Comparison of ENCODE assay signal across 10 cellular contexts in the genomic region with DNA sequence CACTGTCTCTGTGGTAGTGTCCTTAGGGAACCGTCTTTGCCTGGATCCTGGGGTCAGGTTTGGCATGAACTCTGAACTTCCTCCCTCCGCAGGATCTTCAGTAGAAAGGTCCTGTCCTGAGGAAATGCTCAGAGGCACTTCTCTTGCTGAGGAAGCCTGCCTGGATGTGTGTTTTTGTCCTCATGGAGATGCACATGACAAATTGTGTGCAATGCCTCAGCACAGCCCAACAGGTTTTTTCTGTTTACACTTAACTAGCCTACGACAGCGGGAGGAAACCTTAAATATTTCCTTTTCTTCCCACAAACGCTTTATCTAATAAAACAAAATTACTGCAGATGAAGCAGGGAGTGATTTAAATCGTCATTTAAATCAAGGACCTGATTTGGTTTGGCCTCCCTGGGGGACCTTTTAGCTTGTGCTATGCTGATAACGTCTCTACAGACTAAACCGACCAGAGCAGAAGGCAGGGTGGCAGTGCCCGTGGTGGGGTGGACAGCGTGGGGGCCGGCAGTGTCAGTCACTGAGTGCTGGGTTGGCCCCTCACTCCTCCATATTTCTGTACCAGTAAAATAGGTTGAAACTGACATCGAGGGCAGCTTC. TPM values are rescaled to one million over a fixed set of nuclear protein-coding genes. Genes with fewer than 3 reads are reported as not detected.
DNase-seq lines count a peak whose midpoint lies in the region; TF ChIP-seq lines count a peak whose summit lies in the region.
"Had no signal": no experiment of that assay in that cellular context is flagged by ENCODE, and none has a peak within 500 bp of the region (broad histone marks: within the 10 kb centered on the region; RNA-seq: fewer than 3 reads in every experiment).

No MANE protein-coding gene starts in this region.

- H3K27ac ChIP-seq in VCaP = peak overlapping the region; percentile 100
- peak overlapping the region; percentile 95 for H3K27ac ChIP-seq in cardiac muscle cell

- in situ Hi-C loops in HAP-1 (cut with MboI; ENCODE audit: low sequenced_read_pairs) = loop anchor here (25.0 kb wide), 2 partner anchors 639 to 1014 kb away; a partner anchor contains a TSS

- H3K4me1 ChIP-seq in cardiac muscle cell (ENCODE audit: low read depth) (peaks cover 69% of the 10 kb centered on the region), HAP-1 (peaks cover 20% of the 10 kb centered on the region)

- no peak for TF ChIP-seq CTCF in VCaP (conservative IDR thresholded peaks at IDR 0.05)
- no peak for TF ChIP-seq CTCF in cardiac muscle cell (IDR thresholded peaks at IDR 0.05; ENCODE audit: low read depth, low read length)

- no peaks in the 10 kb centered on the region for H3K36me3 ChIP-seq in cardiac muscle cell
- H3K36me3 ChIP-seq in HAP-1 (replicated peaks) = no peaks in the 10 kb centered on the region

- H3K9me3 ChIP-seq in cardiac muscle cell (ENCODE audit: low read depth) (no peaks in the 10 kb centered on the region), HAP-1 (no peaks in the 10 kb centered on the region)

- H3K4me3 ChIP-seq in cardiac muscle cell = no peak overlapping the region
- H3K4me3 ChIP-seq in HAP-1 = no peak overlapping the region

- DNase-seq in EH (ENCODE audit: low read depth) (peak; percentile 58), cardiac muscle cell (ENCODE audit: low read depth in 1 of 2, low spot score in 1 of 2) (peak in 1 of 2 donors; percentile 60), retina (peak; percentile 49), DMS79 treated with DMSO at 0.1 percent for 48 hours (lab: John Stamatoyannopoulos, UW) (no peak), HAP-1 (ENCODE audit: low spot score in 2 of 2) (no peak), DMS153 treated with DMSO at 0.1 percent for 48 hours (lab: John Stamatoyannopoulos, UW; ENCODE audit: unreplicated experiment) (no peak)
- no peak for DNase-seq in activated CD4-positive, alpha-beta T cell treated with anti-CD3 and anti-CD28 coated beads, Interleukin-2, amount 50 U/mL, for 1 hour
- DNase-seq: SIG-M5; stimulated activated CD4-positive, alpha-beta T cell treated with anti-CD3 and anti-CD28 coated beads, Interleukin-2, amount 100 ng/mL, for 24 hours had no signal

- H3K27me3 ChIP-seq in cardiac muscle cell (no peaks in the 10 kb centered on the region), HAP-1 (ENCODE audit: low read depth) (no peaks in the 10 kb centered on the region)

RNA-seq across cellular contexts. Expression of a gene that starts 18.5 kb away (rescaled TPM):
- total RNA-seq in cardiac muscle cell = 22.4 and 27.8 TPM in 2 replicates
- polyA plus RNA-seq in cardiac muscle cell = 17.8 and 34.3 TPM in 2 replicates

RNA-seq across cellular contexts. Expression of a gene that starts 53.1 kb away (rescaled TPM):
- total RNA-seq in cardiac muscle cell = 152 and 206 TPM in 2 replicates
- polyA plus RNA-seq in cardiac muscle cell = 170 and 240 TPM in 2 replicates

Comparison
In these comparisons a context has a peak if more than half of its experiments do, and no peak if none do; other contexts are left out.
1. DNase-seq: peak in EH (single experiment) and retina (single experiment); none in activated CD4-positive, alpha-beta T cell treated with anti-CD3 and anti-CD28 coated beads, Interleukin-2, amount 50 U/mL, for 1 hour (single experiment), DMS79 treated with DMSO at 0.1 percent for 48 hours (single experiment), HAP-1 (0 of 2) and DMS153 treated with DMSO at 0.1 percent for 48 hours (single experiment).